In genomic region chr19:35260694-35261304, GRCh38 we compare ENCODE assay signal across 13 cellular contexts. TPM values are rescaled to one million over a fixed set of nuclear protein-coding genes. Genes with fewer than 3 reads are reported as not detected.
DNase-seq lines count a peak whose midpoint lies in the region; ATAC-seq and TF ChIP-seq lines count a peak whose summit lies in the region.
"Had no signal": no experiment of that assay in that cellular context is flagged by ENCODE, and none has a peak within 500 bp of the region (broad histone marks: within the 10 kb centered on the region; RNA-seq: fewer than 3 reads in every experiment).

No MANE protein-coding gene starts in this region.

- DNase-seq in AG20443 (ENCODE audit: low spot score) (peak; percentile 5), GM03348 (ENCODE audit: low spot score) (peak; percentile 2), neural crest cell (ENCODE audit: low read depth, low spot score) (no peak), GDM1 (lab: John Stamatoyannopoulos, UW) (no peak), Karpas-422 (no peak), glomerular visceral epithelial cell (ENCODE audit: extremely low spot score) (no peak)
- peak; percentile 46 for DNase-seq in activated CD8-positive, alpha-beta memory T cell treated with anti-CD3 and anti-CD28 coated beads, Interleukin-2, amount 50 U/mL, for 48 hours
- DNase-seq: activated CD4-positive, alpha-beta T cell treated with anti-CD3 and anti-CD28 coated beads, Interleukin-2, amount 10 ng/mL, durations not matched to agents 7 days and 5 days; Kasumi-1; stimulated activated CD4-positive, alpha-beta T cell treated with anti-CD3 and anti-CD28 coated beads, Interleukin-4, amount 100 ng/mL, for 24 hours had no signal

- no peak for ATAC-seq in GM21526 (IDR thresholded peaks at IDR 0.05; ENCODE audit: low FRiP score, unreplicated experiment)

- no peaks in the 10 kb centered on the region for H3K9me3 Mint-ChIP-seq in neural crest cell
- H3K9me3 Mint-ChIP-seq: activated CD4-positive, alpha-beta T cell treated with anti-CD3 and anti-CD28 coated beads, Interleukin-2, amount 10 ng/mL, durations not matched to agents 7 days and 5 days; memory B cell had no signal

- no peak overlapping the region for H3K27ac ChIP-seq in Karpas-422 (ENCODE audit: low read length)

- no peak overlapping the region for H3K27ac Mint-ChIP-seq in neural crest cell (ENCODE audit: unreplicated experiment)
- H3K27ac Mint-ChIP-seq: activated CD4-positive, alpha-beta T cell treated with anti-CD3 and anti-CD28 coated beads, Interleukin-2, amount 10 ng/mL, durations not matched to agents 7 days and 5 days; memory B cell had no signal

- H3K9me3 ChIP-seq in Karpas-422 (ENCODE audit: low read length): no peaks in the 10 kb centered on the region

- no peak for TF ChIP-seq CTCF in neural crest cell (conservative IDR thresholded peaks at IDR 0.05)

- H3K36me3 Mint-ChIP-seq in neural crest cell (ENCODE audit: low read depth): peaks cover 2% of the 10 kb centered on the region

- peaks cover 7% of the 10 kb centered on the region for H3K27me3 Mint-ChIP-seq in neural crest cell (ENCODE audit: low read depth)
- H3K27me3 Mint-ChIP-seq: activated CD4-positive, alpha-beta T cell treated with anti-CD3 and anti-CD28 coated beads, Interleukin-2, amount 10 ng/mL, durations not matched to agents 7 days and 5 days; memory B cell had no signal

- no peaks in the 10 kb centered on the region for H3K79me2 ChIP-seq in Karpas-422 (ENCODE audit: low read length)

- H3K27me3 ChIP-seq in Karpas-422 (ENCODE audit: low read length): no peaks in the 10 kb centered on the region

- H3K9me2 ChIP-seq in Karpas-422 (replicated peaks; ENCODE audit: insufficient read depth, low read length): no peaks in the 10 kb centered on the region

- H3K4me2 ChIP-seq in Karpas-422 (ENCODE audit: low read depth, low read length, poor library complexity, severe bottlenecking): no peak overlapping the region

- no peaks in the 10 kb centered on the region for H3K36me3 ChIP-seq in Karpas-422 (ENCODE audit: insufficient read depth, low read length)

- peaks cover 15% of the 10 kb centered on the region for H3K4me1 ChIP-seq in Karpas-422 (ENCODE audit: low read length)

- peak overlapping the region; percentile 72 for H3K4me3 Mint-ChIP-seq in neural crest cell
- H3K4me3 Mint-ChIP-seq: activated CD4-positive, alpha-beta T cell treated with anti-CD3 and anti-CD28 coated beads, Interleukin-2, amount 10 ng/mL, durations not matched to agents 7 days and 5 days; memory B cell had no signal

- H3K4me3 ChIP-seq in Karpas-422 (ENCODE audit: low read length): no peak overlapping the region

- peaks cover 15% of the 10 kb centered on the region for H3K4me1 Mint-ChIP-seq in neural crest cell

- no peak overlapping the region for H3K9ac ChIP-seq in Karpas-422 (ENCODE audit: low read length)

- H4K20me1 ChIP-seq in Karpas-422 (ENCODE audit: insufficient read depth, low read depth, low read length): no peaks in the 10 kb centered on the region

- no peak overlapping the region for H2AFZ ChIP-seq in Karpas-422 (ENCODE audit: low read length)

RNA-seq across cellular contexts. Expression of gene USF2, which starts 8.0 kb away (rescaled TPM):
- total RNA-seq in neural crest cell: 107 and 111 TPM in 2 replicates
- total RNA-seq in Karpas-422 (2014; rRNA removed; shearing (Covaris generic); ENCODE audit: low replicate concordance): 97.9 and 224 TPM in 2 replicates

RNA-seq across cellular contexts. Expression of gene LSR, which starts 12.0 kb away (rescaled TPM):
- 3.5 and 4.0 TPM in 2 replicates for total RNA-seq in neural crest cell
- 0.63 and 1.2 TPM in 2 replicates for total RNA-seq in Karpas-422 (2014; rRNA removed; shearing (Covaris generic); ENCODE audit: low replicate concordance)

RNA-seq across cellular contexts. Expression of gene HAMP, which starts 21.5 kb away (rescaled TPM):
- total RNA-seq in neural crest cell: 0.47 and 0.57 TPM in 2 replicates
- total RNA-seq in Karpas-422 (2014; rRNA removed; shearing (Covaris generic); ENCODE audit: low replicate concordance): 0.45 TPM in 1 of 2 replicates, not detected in the other

RNA-seq across cellular contexts. Expression of gene MAG, which starts 31.2 kb away (rescaled TPM):
- not detected in 2 replicates for total RNA-seq in neural crest cell
- total RNA-seq in Karpas-422 (2014; rRNA removed; shearing (Covaris generic); ENCODE audit: low replicate concordance): 0.36 TPM in 1 of 2 replicates, not detected in the other
- total RNA-seq: activated CD4-positive, alpha-beta T cell treated with anti-CD3 and anti-CD28 coated beads, Interleukin-2, amount 10 ng/mL, durations not matched to agents 7 days and 5 days; pulmonary artery endothelial cell had no signal

RNA-seq across cellular contexts. Expression of gene FAM187B, which starts 32.3 kb away (rescaled TPM):
- total RNA-seq in neural crest cell: not detected in 2 replicates
- total RNA-seq in Karpas-422 (2014; rRNA removed; shearing (Covaris generic); ENCODE audit: low replicate concordance): not detected in 2 replicates
- total RNA-seq: activated CD4-positive, alpha-beta T cell treated with anti-CD3 and anti-CD28 coated beads, Interleukin-2, amount 10 ng/mL, durations not matched to agents 7 days and 5 days; pulmonary artery endothelial cell had no signal

Comparison
In these comparisons a context has a peak if more than half of its experiments do, and no peak if none do; other contexts are left out.
1. DNase-seq: peak in AG20443 (single experiment), GM03348 (single experiment) and activated CD8-positive, alpha-beta memory T cell treated with anti-CD3 and anti-CD28 coated beads, Interleukin-2, amount 50 U/mL, for 48 hours (single experiment); none in neural crest cell (single experiment), GDM1 (single experiment), Karpas-422 (single experiment) and glomerular visceral epithelial cell (single experiment).